Comparison of ENCODE assay signal across 31 cellular contexts in the genomic region with DNA sequence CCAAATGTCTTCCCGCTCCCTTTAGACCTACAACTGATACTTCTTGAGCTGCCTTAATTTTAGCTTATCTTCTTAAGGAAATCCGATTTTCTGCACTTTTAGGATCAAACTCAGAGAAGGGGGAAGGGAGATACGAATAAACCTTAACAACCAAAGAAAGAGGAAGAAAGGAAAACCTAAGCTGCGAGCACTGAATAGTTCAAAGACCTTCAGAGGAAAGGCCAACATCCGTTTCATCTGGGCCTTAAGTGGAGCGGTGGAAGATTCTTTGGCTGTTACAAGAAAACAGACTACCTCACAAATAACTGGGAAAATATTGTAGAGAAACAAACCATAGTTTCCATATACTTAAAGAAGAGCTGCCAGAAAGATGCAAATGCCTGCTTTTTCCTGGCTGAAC.
"Had no signal": no experiment of that assay in that cellular context is flagged by ENCODE, and none has a peak within 500 bp of the region (broad histone marks: within the 10 kb centered on the region; RNA-seq: fewer than 3 reads in every experiment).

No MANE protein-coding gene starts in this region.

- ATAC-seq: activated CD4-positive, alpha-beta T cell treated with anti-CD3 and anti-CD28 coated beads for 36 hours; activated CD4-positive, CD25-positive, alpha-beta regulatory T cell treated with anti-CD3 and anti-CD28 coated beads, Interleukin-2, amount 50 U/mL, for 24 hours; activated CD8-positive, alpha-beta T cell treated with anti-CD3 and anti-CD28 coated beads, Interleukin-2, amount 10 ng/mL, durations not matched to agents 7 days and 5 days; body of pancreas; K562; PC-3; WTC11 had no signal

- FAIRE-seq: astrocyte, K562 had no signal

- DNase-seq: activated CD4-positive, alpha-beta T cell treated with anti-CD3 and anti-CD28 coated beads for 36 hours; activated CD4-positive, alpha-beta T cell treated with anti-CD3 and anti-CD28 coated beads, Interleukin-2, amount 10 ng/mL, durations not matched to agents 7 days and 5 days; activated CD4-positive, alpha-beta T cell treated with anti-CD3 and anti-CD28 coated beads, Interleukin-2, amount 50 U/mL, for 48 hours; activated CD8-positive, alpha-beta T cell treated with anti-CD3 and anti-CD28 coated beads, Interleukin-2, amount 10 ng/mL, durations not matched to agents 7 days and 5 days; activated gamma-delta T cell; activated naive CD4-positive, alpha-beta T cell treated with Interleukin-2 at 50 U/mL for 16 hours; activated naive CD8-positive, alpha-beta T cell treated with anti-CD3 and anti-CD28 coated beads, Interleukin-2, amount 10 ng/mL, durations not matched to agents 7 days and 5 days; activated T-cell treated with anti-CD3 and anti-CD28 coated beads, Interleukin-2, amount 50 U/mL, for 24 hours; body of pancreas; Karpas-422; MG63; NCI-H1092; NCI-H1436 treated with DMSO at 0.1 percent for 48 hours; NCI-H1694 treated with DMSO at 0.1 percent for 48 hours; NCI-H2029 treated with DMSO at 0.1 percent for 48 hours; NCI-H2107; NCI-H2171; NCI-H226; NCI-H446 treated with DMSO at 0.1 percent for 48 hours; NCI-H524; NCI-H69; NK-92 treated with Interleukin-12 subunit alpha and Interleukin-12 subunit beta, amount 100 ng/mL, for 24 hours; PC-3; Peyer's patch; RPMI8226; SHP77 treated with DMSO at 0.1 percent for 48 hours; SK-N-SH had no signal
